ENCODE assay signal across 20 cellular contexts in the genomic region with DNA sequence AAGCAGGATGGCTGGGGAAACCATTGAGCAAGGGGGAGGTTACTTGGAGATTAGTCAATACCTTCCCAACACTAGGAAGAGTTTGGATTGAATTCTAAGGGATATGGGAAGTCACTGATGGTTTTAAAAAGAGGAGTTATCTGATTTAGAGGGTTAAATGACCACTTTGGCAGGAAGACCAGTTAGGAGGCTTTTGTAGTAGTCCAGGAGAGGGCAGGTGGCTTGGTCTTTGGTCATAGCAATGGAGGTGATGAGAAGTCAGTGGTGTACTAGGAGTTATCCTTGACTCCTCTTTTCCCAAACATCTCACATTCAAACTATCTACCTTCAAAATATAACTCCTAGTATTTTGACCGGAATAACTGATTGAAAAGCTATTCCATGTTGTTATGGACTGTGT.
"Had no signal": no experiment of that assay in that cellular context is flagged by ENCODE, and none has a peak within 500 bp of the region (broad histone marks: within the 10 kb centered on the region; RNA-seq: fewer than 3 reads in every experiment).

No MANE protein-coding gene starts in this region.

- H3K27me3 ChIP-seq: dorsolateral prefrontal cortex, esophagus muscularis mucosa, gastrocnemius medialis, heart right ventricle, left lung had no signal

- H3K4me3 Mint-ChIP-seq: mesothelial cell of epicardium, naive B cell had no signal

- H3K9me3 ChIP-seq: esophagus muscularis mucosa, gastrocnemius medialis, lower lobe of right lung, mucosa of descending colon had no signal

- H3K4me1 Mint-ChIP-seq: mesothelial cell of epicardium, naive B cell had no signal

- ATAC-seq: gastrocnemius medialis, heart right ventricle, left cardiac atrium, left lung, left ventricle myocardium superior, lower lobe of right lung, mucosa of descending colon had no signal

- H3K27ac Mint-ChIP-seq: mesothelial cell of epicardium had no signal

- H3K4me3 ChIP-seq: coronary artery, dorsolateral prefrontal cortex, esophagus muscularis mucosa, gastrocnemius medialis, heart right ventricle, left lung, lower lobe of right lung, mucosa of descending colon had no signal

- H3K36me3 Mint-ChIP-seq: mesothelial cell of epicardium had no signal

- H3K4me1 ChIP-seq: heart right ventricle, left lung, lower lobe of right lung had no signal

- H3K36me3 ChIP-seq: esophagus muscularis mucosa, gastrocnemius medialis, heart right ventricle, left lung, lower lobe of right lung had no signal

- DNase-seq: dermis blood vessel endothelial cell; dorsolateral prefrontal cortex; effector CD4-positive, alpha-beta T cell; effector memory CD4-positive, alpha-beta T cell; foreskin fibroblast; gastrocnemius medialis; glutamatergic neuron; head of caudate nucleus; heart right ventricle; hippocampal formation; left cardiac atrium; left lung; left ventricle myocardium superior; lower lobe of right lung; mesenchymal stem cell; mucosa of descending colon; naive B cell had no signal

- H3K27ac ChIP-seq: coronary artery, dorsolateral prefrontal cortex, gastrocnemius medialis, heart right ventricle, left lung, lower lobe of right lung had no signal
